In genomic region chr2:239724194-239724849, GRCh38 we compare ENCODE assay signal across 26 cellular contexts.
DNase-seq lines count a peak whose midpoint lies in the region; ATAC-seq and TF ChIP-seq lines count a peak whose summit lies in the region.
"Had no signal": no experiment of that assay in that cellular context is flagged by ENCODE, and none has a peak within 500 bp of the region (broad histone marks: within the 10 kb centered on the region; RNA-seq: fewer than 3 reads in every experiment).

No MANE protein-coding gene starts in this region.

- H3K4me2 ChIP-seq in osteoblast (ENCODE audit: insufficient read depth, low read length) (no peak overlapping the region), GM23338 (no peak overlapping the region)

- no peak overlapping the region for H3K4me3 Mint-ChIP-seq in chondrocyte (ENCODE audit: unreplicated experiment)
- H3K4me3 Mint-ChIP-seq in GM23338: no peak overlapping the region
- no peak overlapping the region for H3K4me3 Mint-ChIP-seq in endothelial cell (ENCODE audit: unreplicated experiment)
- H3K4me3 Mint-ChIP-seq: activated CD4-positive, alpha-beta T cell treated with anti-CD3 and anti-CD28 coated beads, Interleukin-2, amount 10 ng/mL, durations not matched to agents 24 days and 14 days; CD4-positive, alpha-beta memory T cell; naive thymus-derived CD8-positive, alpha-beta T cell; stimulated activated naive CD8-positive, alpha-beta T cell treated with anti-CD3 and anti-CD28 coated beads, Interleukin-15, Interleukin-2, amounts not matched to agents 100 ng/mL and 50 ng/mL, for 24 hours had no signal

- ATAC-seq in GM23338 (no peak), HG03159 (IDR thresholded peaks at IDR 0.05; ENCODE audit: unreplicated experiment) (no peak)
- ATAC-seq: esophagus mucosa; naive thymus-derived CD8-positive, alpha-beta T cell had no signal

- H3K4me1 ChIP-seq in osteoblast (ENCODE audit: insufficient read depth, low read length) (no peaks in the 10 kb centered on the region), GM23338 (ENCODE audit: insufficient read depth) (no peaks in the 10 kb centered on the region)
- H3K4me1 ChIP-seq: adrenal gland, HAP-1, SJCRH30 had no signal

- H3K9me3 ChIP-seq in osteoblast (ENCODE audit: low read depth, low read length): no peaks in the 10 kb centered on the region
- H3K9me3 ChIP-seq: adrenal gland, HAP-1, SJCRH30 had no signal

- DNase-seq in COR-L47 (lab: John Stamatoyannopoulos, UW) (peak; percentile 5), DMS79 (lab: John Stamatoyannopoulos, UW) (peak; percentile 35), chondrocyte (ENCODE audit: low spot score) (peak; percentile 82), osteoblast (ENCODE audit: insufficient read length, low spot score, missing footprints) (peak; percentile 84), NCI-H2081 (lab: John Stamatoyannopoulos, UW) (no peak), GM23338 (ENCODE audit: low spot score) (no peak), endothelial cell (ENCODE audit: low spot score) (no peak)
- DNase-seq: activated CD4-positive, alpha-beta T cell treated with anti-CD3 and anti-CD28 coated beads, Interleukin-2, amount 10 ng/mL, durations not matched to agents 24 days and 14 days; activated gamma-delta T cell treated with Interleukin-2 at 50 U/mL for 16 hours; CD4-positive, alpha-beta memory T cell; DND-41; kidney; mesendoderm; NCI-H1436; NCI-H2227 treated with DMSO at 0.1 percent for 48 hours; SJCRH30; small intestine; stimulated activated CD4-positive, alpha-beta T cell treated with anti-CD3 and anti-CD28 coated beads, Interleukin-2, amount 100 ng/mL, for 48 hours had no signal

- H3K27me3 Mint-ChIP-seq in chondrocyte (ENCODE audit: low read depth) (peaks cover 3% of the 10 kb centered on the region), GM23338 (ENCODE audit: insufficient read depth, low read depth, poor library complexity) (peaks cover 4% of the 10 kb centered on the region), endothelial cell (ENCODE audit: unreplicated experiment) (peaks cover 3% of the 10 kb centered on the region)
- H3K27me3 Mint-ChIP-seq: activated CD4-positive, alpha-beta T cell treated with anti-CD3 and anti-CD28 coated beads, Interleukin-2, amount 10 ng/mL, durations not matched to agents 24 days and 14 days; CD4-positive, alpha-beta memory T cell; naive thymus-derived CD8-positive, alpha-beta T cell; stimulated activated naive CD8-positive, alpha-beta T cell treated with anti-CD3 and anti-CD28 coated beads, Interleukin-15, Interleukin-2, amounts not matched to agents 100 ng/mL and 50 ng/mL, for 24 hours had no signal

- H3K9me2 ChIP-seq in GM23338 (ENCODE audit: insufficient read depth): no peaks in the 10 kb centered on the region

- no peak overlapping the region for H3K27ac ChIP-seq in osteoblast (ENCODE audit: low read depth, low read length)
- H3K27ac ChIP-seq in GM23338 (ENCODE audit: low read depth): no peak overlapping the region
- H3K27ac ChIP-seq: adrenal gland, cardiac muscle cell, SJCRH30 had no signal

- no peak overlapping the region for H3K4me3 ChIP-seq in osteoblast (ENCODE audit: insufficient read depth, low read length)
- H3K4me3 ChIP-seq in GM23338: no peak overlapping the region
- H3K4me3 ChIP-seq: adrenal gland, cardiac muscle cell, HAP-1, SJCRH30 had no signal

- H3K27me3 ChIP-seq in osteoblast (ENCODE audit: insufficient read depth, low read length) (no peaks in the 10 kb centered on the region), GM23338 (ENCODE audit: insufficient read depth) (no peaks in the 10 kb centered on the region)
- H3K27me3 ChIP-seq: adrenal gland, cardiac muscle cell had no signal

- H3K4me1 Mint-ChIP-seq in chondrocyte (ENCODE audit: low read depth) (no peaks in the 10 kb centered on the region), GM23338 (peaks cover 2% of the 10 kb centered on the region; the same call in 1 of the 3 replicates), endothelial cell (ENCODE audit: unreplicated experiment) (peaks cover 4% of the 10 kb centered on the region)
- H3K4me1 Mint-ChIP-seq: activated CD4-positive, alpha-beta T cell treated with anti-CD3 and anti-CD28 coated beads, Interleukin-2, amount 10 ng/mL, durations not matched to agents 24 days and 14 days had no signal

- H3K27ac Mint-ChIP-seq in chondrocyte (ENCODE audit: unreplicated experiment): no peak overlapping the region
- H3K27ac Mint-ChIP-seq in GM23338: no peak overlapping the region
- H3K27ac Mint-ChIP-seq in endothelial cell (ENCODE audit: unreplicated experiment): no peak overlapping the region
- H3K27ac Mint-ChIP-seq: activated CD4-positive, alpha-beta T cell treated with anti-CD3 and anti-CD28 coated beads, Interleukin-2, amount 10 ng/mL, durations not matched to agents 24 days and 14 days; CD4-positive, alpha-beta memory T cell; progenitor cell of endocrine pancreas; stimulated activated naive CD8-positive, alpha-beta T cell treated with anti-CD3 and anti-CD28 coated beads, Interleukin-15, Interleukin-2, amounts not matched to agents 100 ng/mL and 50 ng/mL, for 24 hours had no signal

- no peaks in the 10 kb centered on the region for H3K79me2 ChIP-seq in osteoblast (ENCODE audit: insufficient read depth, low read length)
- H3K79me2 ChIP-seq in GM23338 (replicated peaks; ENCODE audit: insufficient read depth): no peaks in the 10 kb centered on the region

- H4K20me1 ChIP-seq in osteoblast (ENCODE audit: insufficient read depth, low read length): no peaks in the 10 kb centered on the region
- no peaks in the 10 kb centered on the region for H4K20me1 ChIP-seq in GM23338 (replicated peaks; ENCODE audit: insufficient read depth)

- no peaks in the 10 kb centered on the region for H3K9me3 Mint-ChIP-seq in chondrocyte (ENCODE audit: low read depth)
- H3K9me3 Mint-ChIP-seq in GM23338: peaks cover 8% of the 10 kb centered on the region; the same call in 2 of the 3 replicates
- H3K9me3 Mint-ChIP-seq in endothelial cell (ENCODE audit: unreplicated experiment): no peaks in the 10 kb centered on the region
- H3K9me3 Mint-ChIP-seq: activated CD4-positive, alpha-beta T cell treated with anti-CD3 and anti-CD28 coated beads, Interleukin-2, amount 10 ng/mL, durations not matched to agents 24 days and 14 days; CD4-positive, alpha-beta memory T cell; naive thymus-derived CD8-positive, alpha-beta T cell; stimulated activated naive CD8-positive, alpha-beta T cell treated with anti-CD3 and anti-CD28 coated beads, Interleukin-15, Interleukin-2, amounts not matched to agents 100 ng/mL and 50 ng/mL, for 24 hours had no signal

- H3K36me3 ChIP-seq in osteoblast (ENCODE audit: insufficient read depth, low read length) (no peaks in the 10 kb centered on the region), GM23338 (ENCODE audit: insufficient read depth) (no peaks in the 10 kb centered on the region)
- H3K36me3 ChIP-seq: adrenal gland, cardiac muscle cell, HAP-1, SJCRH30 had no signal

- no peak overlapping the region for H2AFZ ChIP-seq in osteoblast (ENCODE audit: low read length)
- H2AFZ ChIP-seq in GM23338: no peak overlapping the region

- H3K36me3 Mint-ChIP-seq in chondrocyte (ENCODE audit: low read depth): no peaks in the 10 kb centered on the region
- H3K36me3 Mint-ChIP-seq in GM23338 (ENCODE audit: low read depth): no peaks in the 10 kb centered on the region
- H3K36me3 Mint-ChIP-seq in endothelial cell (ENCODE audit: low read depth, unreplicated experiment): peaks cover 4% of the 10 kb centered on the region
- H3K36me3 Mint-ChIP-seq: CD4-positive, alpha-beta memory T cell; naive thymus-derived CD8-positive, alpha-beta T cell had no signal

- no peaks in the 10 kb centered on the region for H3F3A ChIP-seq in GM23338 (replicated peaks; ENCODE audit: low read depth)

- no peak for TF ChIP-seq CTCF in chondrocyte (IDR thresholded peaks at IDR 0.05)
- no peak for TF ChIP-seq CTCF in osteoblast (IDR thresholded peaks at IDR 0.05; ENCODE audit: extremely low read depth, low read depth, low read length)
- no peak for TF ChIP-seq CTCF in GM23338 (conservative IDR thresholded peaks at IDR 0.05; ENCODE audit: low read depth in 2 of 2)
- no peak for TF ChIP-seq CTCF in endothelial cell (IDR thresholded peaks at IDR 0.05; ENCODE audit: unreplicated experiment)

TF ChIP-seq in GM23338, 12 proteins besides CTCF, POLR2A, EP300 and RAD21 (continues in another document):
- TF ChIP-seq ETS1 (IDR thresholded peaks at IDR 0.05) (no peak), NANOG (IDR thresholded peaks at IDR 0.05; ENCODE audit: borderline replicate concordance) (no peak), EZH2phosphoT487 (IDR thresholded peaks at IDR 0.05; ENCODE audit: unreplicated experiment) (no peak), CREB1 (CRISPR knock-in tag; IDR thresholded peaks at IDR 0.05; ENCODE audit: low read depth) (no peak), STAT1 (IDR thresholded peaks at IDR 0.05; ENCODE audit: unreplicated experiment) (no peak), POLR2AphosphoS5 (IDR thresholded peaks at IDR 0.05; ENCODE audit: low read depth) (no peak)

Comparison
In these comparisons a context has a peak if more than half of its experiments do, and no peak if none do; other contexts are left out.
1. DNase-seq: peak in COR-L47 (single experiment), DMS79 (single experiment), chondrocyte (single experiment) and osteoblast (single experiment); none in NCI-H2081 (0 of 2), GM23338 (single experiment) and endothelial cell (single experiment).